In genomic region chr2:45168731-45169338, GRCh38 we compare ENCODE assay signal across 7 cellular contexts.
DNase-seq lines count a peak whose midpoint lies in the region; ATAC-seq and TF ChIP-seq lines count a peak whose summit lies in the region.

No MANE protein-coding gene starts in this region.

- in situ Hi-C loops in brain microvascular endothelial cell (cut with HindIII; ENCODE audit: low pct_ligation_motif_present, low sequenced_read_pairs) = no loop called here

- H3K27me3 ChIP-seq in brain microvascular endothelial cell (replicated peaks) (no peaks in the 10 kb centered on the region), right lobe of liver (peaks cover 0 to 27% of the 10 kb centered on the region in 2 donors), uterus (peaks cover 9 to 11% of the 10 kb centered on the region in 2 donors)

- intact Hi-C loops in right lobe of liver (cut with DNase I) = no loop called here
- intact Hi-C loops in uterus (cut with DNase I; ENCODE audit: low total_unique reads) = no loop called here

- peak overlapping the region; percentile 59 for H3K4me3 ChIP-seq in brain microvascular endothelial cell (ENCODE audit: low read depth, low read length)
- H3K4me3 ChIP-seq in right lobe of liver = peak overlapping the region; percentile 28 to 38 (median 38)
- H3K4me3 ChIP-seq in uterus = peak overlapping the region; percentile 31 to 34

- H3K9me3 ChIP-seq in right lobe of liver (no peaks in the 10 kb centered on the region), uterus (no peaks in the 10 kb centered on the region)

- peak overlapping the region; percentile 85 for H3K27ac ChIP-seq in brain microvascular endothelial cell
- H3K27ac ChIP-seq in right lobe of liver = no peak overlapping the region
- peak overlapping the region; percentile 41 to 66 for H3K27ac ChIP-seq in uterus

- under 1% methylated on average over 38 of the region's 70 CpGs for WGBS in right lobe of liver (ENCODE audit: insufficient coverage, low coverage, low lambda C conversion rate, missing lambda C conversion rate)

- peak; percentile 38 for DNase-seq in GM10266 (ENCODE audit: extremely low spot score)
- peak; percentile 69 for DNase-seq in NCI-H146 (lab: John Stamatoyannopoulos, UW)
- DNase-seq in brain microvascular endothelial cell = no peak
- peak in 1 of 3 donors; percentile 34 for DNase-seq in right lobe of liver
- no peak for DNase-seq in uterus
- no peak for DNase-seq in activated gamma-delta T cell treated with Interleukin-2 at 50 U/mL for 16 hours
- DNase-seq in stimulated activated CD4-positive, alpha-beta T cell treated with anti-CD3 and anti-CD28 coated beads, Interleukin-4, amount 100 ng/mL, for 24 hours = no peak

- H3K4me1 ChIP-seq in right lobe of liver (peaks cover 0 to 16% (median 0%) of the 10 kb centered on the region in 4 donors), uterus (no peaks in the 10 kb centered on the region)

- H3K36me3 ChIP-seq in brain microvascular endothelial cell (replicated peaks) = no peaks in the 10 kb centered on the region
- H3K36me3 ChIP-seq in right lobe of liver = no peaks in the 10 kb centered on the region
- no peaks in the 10 kb centered on the region for H3K36me3 ChIP-seq in uterus

- TF ChIP-seq CTCF in GM10266 (IDR thresholded peaks at IDR 0.05; ENCODE audit: control insufficient read depth, insufficient read depth, low read depth, missing control alignments) = no peak
- no peak for TF ChIP-seq CTCF in brain microvascular endothelial cell (IDR thresholded peaks at IDR 0.05; ENCODE audit: low read depth, low read length, missing control alignments)
- TF ChIP-seq CTCF in right lobe of liver (IDR thresholded peaks at IDR 0.05) = no peak
- no peak for TF ChIP-seq CTCF in uterus (IDR thresholded peaks at IDR 0.05)

- peak; percentile 34 to 62 (median 50) for ATAC-seq in right lobe of liver

- TF ChIP-seq POLR2A in right lobe of liver (IDR thresholded peaks at IDR 0.05) = no peak
- TF ChIP-seq POLR2A in uterus (IDR thresholded peaks at IDR 0.05) = no peak

Comparison
In these comparisons a context has a peak if more than half of its experiments do, and no peak if none do; other contexts are left out.
1. DNase-seq: peak in GM10266 (single experiment) and NCI-H146 (single experiment); none in brain microvascular endothelial cell (single experiment), uterus (0 of 2), activated gamma-delta T cell treated with Interleukin-2 at 50 U/mL for 16 hours (single experiment) and stimulated activated CD4-positive, alpha-beta T cell treated with anti-CD3 and anti-CD28 coated beads, Interleukin-4, amount 100 ng/mL, for 24 hours (single experiment).
2. H3K27ac ChIP-seq: peak in brain microvascular endothelial cell (single experiment) and uterus (2 of 2); none in right lobe of liver (0 of 3).
3. Peak in every context shown above with its lines, with median percentiles within 50 percentile points of each other: H3K4me3 ChIP-seq.